ENCODE assay signal across 8 cellular contexts in the genomic region with DNA sequence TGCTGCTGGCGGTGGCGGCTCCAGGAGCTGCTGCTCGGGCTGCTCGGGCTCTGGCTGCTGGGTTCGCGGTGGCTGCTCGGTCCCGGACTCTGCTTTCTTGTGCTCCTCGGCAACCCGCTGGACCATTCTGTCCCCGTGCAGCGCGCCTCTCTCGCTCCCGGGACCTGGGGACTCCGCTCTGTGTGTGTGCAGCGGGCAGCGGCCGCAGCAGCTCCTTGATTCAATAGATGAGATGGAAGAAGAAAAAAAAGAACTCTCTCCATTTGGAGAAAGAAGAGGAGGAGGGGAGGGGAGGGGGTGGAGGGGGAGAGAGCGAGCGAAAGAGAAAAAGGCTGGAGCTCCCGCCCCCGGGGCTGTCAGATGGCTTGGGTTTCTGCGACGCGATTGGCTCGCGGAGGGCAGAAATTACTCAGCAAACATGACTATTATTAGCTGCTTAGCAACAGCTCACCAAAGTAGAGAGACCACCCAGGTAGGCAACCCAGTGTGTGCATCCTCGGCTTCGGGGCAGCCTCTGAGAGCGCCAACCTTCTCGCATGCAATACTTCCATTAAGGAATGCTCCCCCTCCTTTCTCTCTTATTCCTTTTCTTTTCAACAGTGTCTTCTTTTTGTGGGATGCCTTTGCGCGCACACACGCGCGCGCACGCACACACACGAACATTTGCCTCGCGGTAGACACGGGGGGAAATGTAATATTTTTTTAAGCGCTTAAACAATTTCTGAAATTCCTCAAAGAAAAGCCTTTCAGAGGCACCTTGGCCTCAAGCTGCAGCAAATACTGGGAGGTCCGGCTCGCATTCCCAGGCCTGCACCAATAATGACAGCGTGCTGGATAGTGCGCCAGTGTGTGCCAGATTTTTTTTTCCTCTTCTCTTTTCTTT. TPM values are rescaled to one million over a fixed set of nuclear protein-coding genes. Genes with fewer than 3 reads are reported as not detected.
A peak's percentile ranks its signal among the peaks of the same experiment; 100 is the strongest.
DNase-seq lines count a peak whose midpoint lies in the region; ATAC-seq and TF ChIP-seq lines count a peak whose summit lies in the region.

No MANE protein-coding gene starts in this region.

- peaks cover 0 to 5% (median 2%) of the 10 kb centered on the region in 3 donors for H3K27me3 ChIP-seq in gastrocnemius medialis

- H3K36me3 ChIP-seq in gastrocnemius medialis = no peaks in the 10 kb centered on the region

- H3K4me3 ChIP-seq in cardiac fibroblast (replicated peaks in 1 of 2; ENCODE audit: low read depth in 2 of 2, low read length in 2 of 2) (peak overlapping the region; percentile 82), gastrocnemius medialis (peak overlapping the region; percentile 63 to 95 (median 78))

- DNase-seq in GM13976 (ENCODE audit: low spot score) (peak; percentile 74), NCI-H2081 treated with DMSO at 0.1 percent for 48 hours (lab: John Stamatoyannopoulos, UW) (peak; percentile 93), UCSD-AML1 (lab: John Stamatoyannopoulos, UW; ENCODE audit: unreplicated experiment) (peak; percentile 83), cardiac fibroblast (ENCODE audit: low read depth in 2 of 2) (peak; percentile 88 to 95), iPS-NIHi11 (ENCODE audit: low spot score) (peak; percentile 55), gastrocnemius medialis (peak; percentile 76 to 82)

- TF ChIP-seq POLR2A in gastrocnemius medialis (IDR thresholded peaks at IDR 0.05) = peak; percentile 46 to 72

- no peak for TF ChIP-seq CTCF in GM13976 (IDR thresholded peaks at IDR 0.05; ENCODE audit: borderline replicate concordance, control extremely low read depth, extremely low read depth, insufficient read depth, missing control alignments)
- TF ChIP-seq CTCF in cardiac fibroblast (IDR thresholded peaks at IDR 0.05; ENCODE audit: low read depth, low read length) = no peak
- TF ChIP-seq CTCF in gastrocnemius medialis (IDR thresholded peaks at IDR 0.05 in 4 of 5, conservative IDR thresholded peaks at IDR 0.05 in 1 of 5) = no peak

- in situ Hi-C loops in GM13976 (cut with MboI; ENCODE audit: low sequenced_read_pairs, unreplicated experiment) = no loop called here
- in situ Hi-C loops in gastrocnemius medialis (cut with MboI; ENCODE audit: low sequenced_read_pairs in 4 of 4) = loop anchor here (10.0 to 25.0 kb wide), 4 partner anchors 197 to 378 kb away; a partner anchor contains a TSS

- ATAC-seq in HG02884 (IDR thresholded peaks at IDR 0.05; ENCODE audit: unreplicated experiment) (peak; percentile 31), gastrocnemius medialis (peak; percentile 40 to 47), HG03469 (IDR thresholded peaks at IDR 0.05; ENCODE audit: unreplicated experiment) (no peak)

- intact Hi-C loops in gastrocnemius medialis (cut with DNase I; ENCODE audit: low total_unique reads) = loop anchor here (5.0 to 10.0 kb wide), 3 partner anchors 82 to 504 kb away; no protein-coding TSS in a partner anchor

- peak overlapping the region; percentile 84 to 96 (median 91) for H3K27ac ChIP-seq in gastrocnemius medialis

- peaks cover 8 to 22% of the 10 kb centered on the region in 2 donors for H3K4me1 ChIP-seq in gastrocnemius medialis

- no peaks in the 10 kb centered on the region for H3K9me3 ChIP-seq in gastrocnemius medialis

RNA-seq across cellular contexts. Expression of a gene that starts 7.6 kb away (rescaled TPM):
- 1 to 10 TPM; 4.2 to 6.9 (median 5.2) TPM for total RNA-seq in gastrocnemius medialis
